Comparison of ENCODE assay signal across 1 cellular context in genomic region chr11:1782026-1782696, GRCh38.
TF ChIP-seq lines count a peak whose summit lies in the region.

No MANE protein-coding gene starts in this region.

TF ChIP-seq in IMR-90, 13 proteins besides CTCF, POLR2A, EP300 and RAD21:
- no peak for TF ChIP-seq ELK1 (IDR thresholded peaks at IDR 0.05; ENCODE audit: borderline replicate concordance, low read depth, low read length)
- peak; percentile 77 for TF ChIP-seq MAFK (IDR thresholded peaks at IDR 0.05; ENCODE audit: low read depth, low read length)
